Comparison of ENCODE assay signal across 12 cellular contexts in genomic region chr13:40251343-40252032, GRCh38.
DNase-seq lines count a peak whose midpoint lies in the region; ATAC-seq, FAIRE-seq and TF ChIP-seq lines count a peak whose summit lies in the region.
"Had no signal": no experiment of that assay in that cellular context is flagged by ENCODE, and none has a peak within 500 bp of the region (broad histone marks: within the 10 kb centered on the region; RNA-seq: fewer than 3 reads in every experiment).

No MANE protein-coding gene starts in this region.

- FAIRE-seq in bronchial epithelial cell (lab: Jason Lieb, UNC) (peak; percentile 98), frontal cortex (lab: Jason Lieb, UNC) (no peak)
- FAIRE-seq: K562 had no signal

- TF ChIP-seq POLR2A in right lobe of liver (IDR thresholded peaks at IDR 0.05), result no peak

- no peaks in the 10 kb centered on the region for H3K4me1 ChIP-seq in right lobe of liver

- intact Hi-C loops in right lobe of liver (cut with DNase I), result loop anchor here in 1 of 2 donors (10.0 kb wide), 1 partner anchor 73 kb away; no protein-coding TSS in a partner anchor

- no peak for TF ChIP-seq CTCF in GM12865 (IDR thresholded peaks at IDR 0.05; ENCODE audit: insufficient read depth, low read depth, low read length, missing control alignments)
- no peak for TF ChIP-seq CTCF in bronchial epithelial cell (IDR thresholded peaks at IDR 0.05; ENCODE audit: insufficient read depth, low read length, severe bottlenecking)
- TF ChIP-seq CTCF in right lobe of liver (IDR thresholded peaks at IDR 0.05), result no peak

- H3K9me3 ChIP-seq in right lobe of liver, result no peaks in the 10 kb centered on the region

- H3K4me3 ChIP-seq in GM12865 (ENCODE audit: low read depth, low read length) (peak overlapping the region; percentile 16; the same call in 1 of the 2 replicates), bronchial epithelial cell (ENCODE audit: low read depth, low read length) (no peak overlapping the region), right lobe of liver (no peak overlapping the region)
- H3K4me3 ChIP-seq: K562 had no signal

- ATAC-seq in right lobe of liver (peak in 3 of 4 donors; percentile 26 to 46 (median 34)), HG03521 (IDR thresholded peaks at IDR 0.05; ENCODE audit: unreplicated experiment) (no peak), GM21576 (IDR thresholded peaks at IDR 0.05; ENCODE audit: unreplicated experiment) (no peak)
- ATAC-seq: effector memory CD8-positive, alpha-beta T cell; K562 had no signal

- H3K27me3 ChIP-seq in bronchial epithelial cell (ENCODE audit: control insufficient read depth, insufficient read depth, low read length) (no peaks in the 10 kb centered on the region), right lobe of liver (no peaks in the 10 kb centered on the region)

- no peak overlapping the region for H3K27ac ChIP-seq in right lobe of liver

- DNase-seq in GM12865 (ENCODE audit: low read depth) (peak; percentile 62), NCI-H226 (peak; percentile 37), bronchial epithelial cell (ENCODE audit: low read depth) (peak; percentile 78), right lobe of liver (no peak), frontal cortex (ENCODE audit: low spot score in 2 of 2) (no peak), C1 segment of cervical spinal cord (lab: John Stamatoyannopoulos, UW) (no peak)
- DNase-seq: activated effector memory CD4-positive, alpha-beta T cell treated with Interleukin-2 at 50 U/mL for 16 hours; effector memory CD8-positive, alpha-beta T cell; islet precursor cell had no signal

- WGBS in right lobe of liver (ENCODE audit: insufficient coverage, low coverage, low lambda C conversion rate, missing lambda C conversion rate), result 50% methylated on average over 1 of the region's 1 CpG

- H3K36me3 ChIP-seq in bronchial epithelial cell (ENCODE audit: control insufficient read depth, insufficient read depth, low read length) (no peaks in the 10 kb centered on the region), right lobe of liver (no peaks in the 10 kb centered on the region)

Comparison
In these comparisons a context has a peak if more than half of its experiments do, and no peak if none do; other contexts are left out.
1. DNase-seq: peak in GM12865 (single experiment), NCI-H226 (single experiment) and bronchial epithelial cell (single experiment); none in right lobe of liver (0 of 3), frontal cortex (0 of 2) and C1 segment of cervical spinal cord (0 of 14).
2. ATAC-seq: peak in right lobe of liver (3 of 4); none in HG03521 (single experiment) and GM21576 (single experiment).